In the genomic region with DNA sequence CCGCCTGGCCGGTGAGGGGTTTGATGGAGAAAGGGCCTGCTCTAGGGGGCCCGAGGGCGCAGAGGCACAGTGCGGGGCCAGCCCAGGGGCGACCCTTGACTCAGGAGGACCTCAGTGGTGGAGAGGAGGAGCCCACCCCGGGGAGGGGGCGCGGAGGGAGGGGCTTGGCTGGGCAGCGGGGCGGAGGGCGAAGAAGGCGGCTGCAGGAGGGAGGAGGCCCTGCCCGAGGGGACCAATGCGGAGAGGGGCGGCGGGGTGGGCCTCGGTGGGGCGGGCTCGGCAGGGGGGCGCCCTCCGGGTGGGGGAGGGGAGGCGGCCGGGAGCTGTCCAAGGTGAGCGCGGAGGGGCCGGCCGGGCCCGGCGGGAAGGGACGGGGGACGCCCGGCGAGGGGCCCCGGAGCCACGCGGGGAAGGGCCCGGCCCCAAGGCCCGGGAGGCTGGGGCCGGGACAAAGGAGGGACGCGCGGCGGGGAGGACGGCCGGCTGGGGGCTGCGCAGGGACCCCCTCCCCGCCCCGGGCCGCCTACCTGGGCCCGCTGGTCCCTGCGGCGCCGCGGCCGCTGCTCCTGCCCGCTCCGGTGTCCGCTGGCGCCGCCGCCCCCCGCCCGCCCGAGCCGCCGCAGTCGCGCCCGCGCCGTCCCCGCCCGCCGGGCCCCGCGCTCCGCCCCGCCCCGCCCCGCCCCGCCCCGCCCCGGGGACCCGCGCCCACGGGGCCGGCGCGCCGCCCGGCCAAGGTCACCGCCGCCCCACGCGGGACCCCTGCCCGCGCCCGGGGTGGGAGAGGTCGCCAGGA, we compare ENCODE assay signal across 9 cellular contexts. TPM values are rescaled to one million over a fixed set of nuclear protein-coding genes. Genes with fewer than 3 reads are reported as not detected.
DNase-seq lines count a peak whose midpoint lies in the region; ATAC-seq and TF ChIP-seq lines count a peak whose summit lies in the region.
"Had no signal": no experiment of that assay in that cellular context is flagged by ENCODE, and none has a peak within 500 bp of the region (broad histone marks: within the 10 kb centered on the region; RNA-seq: fewer than 3 reads in every experiment).

A gene with protein sequence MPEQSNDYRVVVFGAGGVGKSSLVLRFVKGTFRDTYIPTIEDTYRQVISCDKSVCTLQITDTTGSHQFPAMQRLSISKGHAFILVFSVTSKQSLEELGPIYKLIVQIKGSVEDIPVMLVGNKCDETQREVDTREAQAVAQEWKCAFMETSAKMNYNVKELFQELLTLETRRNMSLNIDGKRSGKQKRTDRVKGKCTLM (minus strand): TSS at position 596 of the 793 bp plus-strand sequence. CDS start 3,566 bp downstream, outside the sequence.

- no peaks in the 10 kb centered on the region for H3K9me3 ChIP-seq in hepatocyte (ENCODE audit: low read depth)

- no peaks in the 10 kb centered on the region for H3K36me3 ChIP-seq in hepatocyte (replicated peaks; ENCODE audit: insufficient read depth, low read depth)

- peak; percentile 28 for DNase-seq in NCI-H1092 treated with DMSO at 0.1 percent for 48 hours (lab: John Stamatoyannopoulos, UW)
- DNase-seq in NCI-H1092 (lab: John Stamatoyannopoulos, UW), result no peak
- no peak for DNase-seq in hepatocyte (ENCODE audit: low spot score)
- no peak for DNase-seq in stimulated activated effector memory CD8-positive, alpha-beta T cell treated with anti-CD3 and anti-CD28 coated beads, Interleukin-12 subunit alpha, Interleukin-12 subunit beta, amount 100 ng/mL, for 72 hours (ENCODE audit: low spot score in 2 of 2)
- no peak for DNase-seq in activated T-helper 2 cell treated with anti-CD3 and anti-CD28 coated beads, Interferon-gamma antibody, Interleukin-2, Interleukin-4, amounts not matched to agents 10 μg/mL and 5 μg/mL and 100 μg/mL, durations not matched to agents 14 hours and 24 hours and 36 hours (ENCODE audit: low spot score)
- no peak for DNase-seq in NCI-H1436 treated with DMSO at 0.1 percent for 48 hours (lab: John Stamatoyannopoulos, UW)
- no peak for DNase-seq in 8988T

- TF ChIP-seq CTCF in hepatocyte (IDR thresholded peaks at IDR 0.05; ENCODE audit: poor library complexity), result no peak

- H2AFZ ChIP-seq in hepatocyte, result peak within 1 kb of the TSS; percentile 52

- peaks cover 3% of the 10 kb centered on the region for H3K4me1 Mint-ChIP-seq in activated naive CD8-positive, alpha-beta T cell (ENCODE audit: low read depth)
- H3K4me1 Mint-ChIP-seq in stimulated activated effector memory CD8-positive, alpha-beta T cell treated with anti-CD3 and anti-CD28 coated beads, Interleukin-12 subunit alpha, Interleukin-12 subunit beta, amount 100 ng/mL, for 72 hours, result no peaks in the 10 kb centered on the region
- H3K4me1 Mint-ChIP-seq in activated T-helper 2 cell treated with anti-CD3 and anti-CD28 coated beads, Interferon-gamma antibody, Interleukin-2, Interleukin-4, amounts not matched to agents 10 μg/mL and 5 μg/mL and 100 μg/mL, durations not matched to agents 14 hours and 24 hours and 36 hours (ENCODE audit: low read depth), result no peaks in the 10 kb centered on the region

- peak within 1 kb of the TSS; percentile 60 for H3K4me3 Mint-ChIP-seq in activated naive CD8-positive, alpha-beta T cell
- H3K4me3 Mint-ChIP-seq in stimulated activated effector memory CD8-positive, alpha-beta T cell treated with anti-CD3 and anti-CD28 coated beads, Interleukin-12 subunit alpha, Interleukin-12 subunit beta, amount 100 ng/mL, for 72 hours, result peak within 1 kb of the TSS; percentile 43
- no peak within 1 kb of the TSS for H3K4me3 Mint-ChIP-seq in activated T-helper 2 cell treated with anti-CD3 and anti-CD28 coated beads, Interferon-gamma antibody, Interleukin-2, Interleukin-4, amounts not matched to agents 10 μg/mL and 5 μg/mL and 100 μg/mL, durations not matched to agents 14 hours and 24 hours and 36 hours (ENCODE audit: low read depth)

- no peak within 1 kb of the TSS for H3K27ac Mint-ChIP-seq in activated naive CD8-positive, alpha-beta T cell
- H3K27ac Mint-ChIP-seq in stimulated activated effector memory CD8-positive, alpha-beta T cell treated with anti-CD3 and anti-CD28 coated beads, Interleukin-12 subunit alpha, Interleukin-12 subunit beta, amount 100 ng/mL, for 72 hours, result no peak within 1 kb of the TSS
- H3K27ac Mint-ChIP-seq in activated T-helper 2 cell treated with anti-CD3 and anti-CD28 coated beads, Interferon-gamma antibody, Interleukin-2, Interleukin-4, amounts not matched to agents 10 μg/mL and 5 μg/mL and 100 μg/mL, durations not matched to agents 14 hours and 24 hours and 36 hours, result no peak within 1 kb of the TSS

- H4K20me1 ChIP-seq in hepatocyte (ENCODE audit: insufficient read depth, poor library complexity, severe bottlenecking), result no peaks in the 10 kb centered on the region

- peaks cover 28% of the 10 kb centered on the region for H3K27me3 ChIP-seq in hepatocyte

- peaks cover under 1% of the 10 kb centered on the region for H3K9me3 Mint-ChIP-seq in activated naive CD8-positive, alpha-beta T cell (ENCODE audit: low read depth)
- peaks cover under 1% of the 10 kb centered on the region for H3K9me3 Mint-ChIP-seq in stimulated activated effector memory CD8-positive, alpha-beta T cell treated with anti-CD3 and anti-CD28 coated beads, Interleukin-12 subunit alpha, Interleukin-12 subunit beta, amount 100 ng/mL, for 72 hours
- H3K9me3 Mint-ChIP-seq in activated T-helper 2 cell treated with anti-CD3 and anti-CD28 coated beads, Interferon-gamma antibody, Interleukin-2, Interleukin-4, amounts not matched to agents 10 μg/mL and 5 μg/mL and 100 μg/mL, durations not matched to agents 14 hours and 24 hours and 36 hours, result peaks cover under 1% of the 10 kb centered on the region

- H3K27me3 Mint-ChIP-seq in activated naive CD8-positive, alpha-beta T cell, result peaks cover 5% of the 10 kb centered on the region
- peaks cover 23% of the 10 kb centered on the region for H3K27me3 Mint-ChIP-seq in activated T-helper 2 cell treated with anti-CD3 and anti-CD28 coated beads, Interferon-gamma antibody, Interleukin-2, Interleukin-4, amounts not matched to agents 10 μg/mL and 5 μg/mL and 100 μg/mL, durations not matched to agents 14 hours and 24 hours and 36 hours (ENCODE audit: low read depth)

- no peak within 1 kb of the TSS for H3K27ac ChIP-seq in hepatocyte

- no peaks in the 10 kb centered on the region for H3K36me3 Mint-ChIP-seq in activated naive CD8-positive, alpha-beta T cell
- no peaks in the 10 kb centered on the region for H3K36me3 Mint-ChIP-seq in stimulated activated effector memory CD8-positive, alpha-beta T cell treated with anti-CD3 and anti-CD28 coated beads, Interleukin-12 subunit alpha, Interleukin-12 subunit beta, amount 100 ng/mL, for 72 hours
- H3K36me3 Mint-ChIP-seq in activated T-helper 2 cell treated with anti-CD3 and anti-CD28 coated beads, Interferon-gamma antibody, Interleukin-2, Interleukin-4, amounts not matched to agents 10 μg/mL and 5 μg/mL and 100 μg/mL, durations not matched to agents 14 hours and 24 hours and 36 hours (ENCODE audit: low read depth), result peaks cover under 1% of the 10 kb centered on the region

- H3K4me3 ChIP-seq in hepatocyte, result no peak within 1 kb of the TSS

- intact Hi-C loops in activated T-helper 2 cell treated with anti-CD3 and anti-CD28 coated beads, Interferon-gamma antibody, Interleukin-2, Interleukin-4, amounts not matched to agents 10 μg/mL and 5 μg/mL and 100 μg/mL, durations not matched to agents 14 hours and 24 hours and 36 hours (cut with micrococcal nuclease), result no loop called here

- no peaks in the 10 kb centered on the region for H3K9me2 ChIP-seq in hepatocyte (replicated peaks; ENCODE audit: insufficient read depth)

- no peaks in the 10 kb centered on the region for H3K79me2 ChIP-seq in hepatocyte

- WGBS in hepatocyte (ENCODE audit: low lambda C conversion rate, missing lambda C conversion rate), result 5% methylated on average over 8 of the region's 100 CpGs

- no peak for ATAC-seq in stimulated activated effector memory CD8-positive, alpha-beta T cell treated with anti-CD3 and anti-CD28 coated beads, Interleukin-12 subunit alpha, Interleukin-12 subunit beta, amount 100 ng/mL, for 72 hours

- H3K4me1 ChIP-seq in hepatocyte (ENCODE audit: insufficient read depth), result peaks cover 5% of the 10 kb centered on the region

- H3K4me2 ChIP-seq in hepatocyte, result peak within 1 kb of the TSS; percentile 86

RNA-seq across cellular contexts. Expression of the gene that starts here (rescaled TPM):
- 1.4 and 1.5 TPM in 2 replicates for total RNA-seq in hepatocyte
- polyA plus RNA-seq in hepatocyte, result 2.0 and 2.4 TPM in 2 replicates
- total RNA-seq in activated T-helper 2 cell treated with anti-CD3 and anti-CD28 coated beads, Interferon-gamma antibody, Interleukin-2, Interleukin-4, amounts not matched to agents 10 μg/mL and 5 μg/mL and 100 μg/mL, durations not matched to agents 14 hours and 24 hours and 36 hours, result 0.28 and 0.39 TPM in 2 replicates
- total RNA-seq: T-helper 1 cell treated with Interleukin-12 subunit alpha and Interleukin-12 subunit beta and Interleukin-4 antibody, amounts not matched to agents 30 ng/mL and 1 ng/mL, for 36 hours had no signal
